7 cellular contexts compared by ENCODE assay signal in genomic region chr15:62928242-62928995, GRCh38.
A peak's percentile ranks its signal among the peaks of the same experiment; 100 is the strongest.
DNase-seq lines count a peak whose midpoint lies in the region; ATAC-seq and TF ChIP-seq lines count a peak whose summit lies in the region.

No MANE protein-coding gene starts in this region.

- DNase-seq in HS-27A (ENCODE audit: low read depth) (peak; percentile 92), adipocyte (ENCODE audit: low read depth) (peak; percentile 78), left ventricle myocardium superior (peak; percentile 53), tibial artery (peak in 1 of 2 donors; percentile 72), KG1 (lab: John Stamatoyannopoulos, UW) (no peak)

- H3K36me3 ChIP-seq in adipocyte (ENCODE audit: control insufficient read depth, insufficient read depth, low read length, severe bottlenecking) (no peaks in the 10 kb centered on the region), tibial artery (no peaks in the 10 kb centered on the region)

- peak; percentile 27 to 30 for TF ChIP-seq CTCF in tibial artery (IDR thresholded peaks at IDR 0.05)

- no peak overlapping the region for H3K9ac ChIP-seq in adipocyte (ENCODE audit: low read length)

- H3K4me1 ChIP-seq in adipocyte (ENCODE audit: control insufficient read depth, insufficient read depth, low read length): peaks cover 33% of the 10 kb centered on the region
- H3K4me1 ChIP-seq in tibial artery: peaks cover 0 to 36% (median 19%) of the 10 kb centered on the region in 4 donors

- H3K27ac ChIP-seq in tibial artery: peak overlapping the region; percentile 49 to 67

- H3K27me3 ChIP-seq in adipocyte (replicated peaks; ENCODE audit: control insufficient read depth, insufficient read depth, low read length) (no peaks in the 10 kb centered on the region), tibial artery (no peaks in the 10 kb centered on the region)

- no peak overlapping the region for H3K4me3 ChIP-seq in adipocyte (ENCODE audit: low read length)
- no peak overlapping the region for H3K4me3 ChIP-seq in tibial artery

- no peaks in the 10 kb centered on the region for H3K9me3 ChIP-seq in adipocyte (ENCODE audit: control insufficient read depth, low read length)
- no peaks in the 10 kb centered on the region for H3K9me3 ChIP-seq in tibial artery

- intact Hi-C loops in left ventricle myocardium superior (cut with micrococcal nuclease) (no loop called here), tibial artery (cut with DNase I; ENCODE audit: low total_unique reads) (no loop called here)

- ATAC-seq in left ventricle myocardium superior (peak; percentile 86), HG03378 (IDR thresholded peaks at IDR 0.05; ENCODE audit: unreplicated experiment) (no peak), GM21423 (IDR thresholded peaks at IDR 0.05; ENCODE audit: unreplicated experiment) (no peak)
